Comparison of ENCODE assay signal across 8 cellular contexts in genomic region chr9:131382850-131383729, GRCh38. TPM values are rescaled to one million over a fixed set of nuclear protein-coding genes. Genes with fewer than 3 reads are reported as not detected.
A peak's percentile ranks its signal among the peaks of the same experiment; 100 is the strongest.
DNase-seq lines count a peak whose midpoint lies in the region; ATAC-seq, FAIRE-seq and TF ChIP-seq lines count a peak whose summit lies in the region.

No MANE protein-coding gene starts in this region.

- peak; percentile 56 for DNase-seq in Caki2 (ENCODE audit: low read depth)
- DNase-seq in NCI-H187 treated with DMSO at 0.1 percent for 48 hours (lab: John Stamatoyannopoulos, UW): peak; percentile 68
- DNase-seq in keratinocyte (ENCODE audit: low read depth, low spot score): no peak
- no peak for DNase-seq in RPMI8226
- DNase-seq in coronary artery (ENCODE audit: low spot score): no peak

- H2AFZ ChIP-seq in keratinocyte (ENCODE audit: control insufficient read depth, low read length): peak overlapping the region; percentile 17

- H3K27ac ChIP-seq in keratinocyte (ENCODE audit: control insufficient read depth, insufficient read depth, low read length) (no peak overlapping the region), thymus (ENCODE audit: low read depth) (peak overlapping the region; percentile 25), coronary artery (peak overlapping the region in 1 of 2 donors; percentile 59)

- H3K9me3 Mint-ChIP-seq in brain: no peaks in the 10 kb centered on the region

- no peaks in the 10 kb centered on the region for H3K36me3 ChIP-seq in keratinocyte (ENCODE audit: control insufficient read depth in 2 of 2, extremely low read depth in 1 of 2, insufficient read depth in 2 of 2, low read length in 2 of 2)
- H3K36me3 ChIP-seq in thymus (ENCODE audit: control insufficient read depth, insufficient read depth): no peaks in the 10 kb centered on the region

- in situ Hi-C loops in Caki2 (cut with HindIII; ENCODE audit: low pct_unique_long_range_greater_than_20kb, low sequenced_read_pairs): no loop called here

- no peak overlapping the region for H3K4me3 ChIP-seq in keratinocyte (ENCODE audit: control insufficient read depth in 2 of 3, extremely low read depth in 1 of 3, insufficient read depth in 2 of 3, low read depth in 1 of 3, low read length in 3 of 3)
- no peak overlapping the region for H3K4me3 ChIP-seq in thymus (ENCODE audit: low read length)
- H3K4me3 ChIP-seq in coronary artery: no peak overlapping the region

- H3K27me3 ChIP-seq in keratinocyte (ENCODE audit: control insufficient read depth, extremely low read depth, insufficient read depth, low read length) (no peaks in the 10 kb centered on the region), thymus (ENCODE audit: control insufficient read depth, insufficient read depth) (no peaks in the 10 kb centered on the region)

- no peak for ATAC-seq in GM19452 (IDR thresholded peaks at IDR 0.05; ENCODE audit: unreplicated experiment)

- H3K9me1 ChIP-seq in keratinocyte (ENCODE audit: control insufficient read depth, extremely low read depth, insufficient read depth, low read length): no peaks in the 10 kb centered on the region

- H4K20me1 ChIP-seq in keratinocyte (ENCODE audit: control insufficient read depth, extremely low read depth, insufficient read depth, low read length): no peaks in the 10 kb centered on the region

- TF ChIP-seq CTCF in brain (conservative IDR thresholded peaks at IDR 0.05) (no peak), keratinocyte (optimal IDR thresholded peaks at IDR 0.05 in 1 of 3, IDR thresholded peaks at IDR 0.05 in 1 of 3, conservative IDR thresholded peaks at IDR 0.05 in 1 of 3; ENCODE audit: extremely low read depth in 1 of 3, insufficient read depth in 2 of 3, low read length in 3 of 3) (no peak), coronary artery (IDR thresholded peaks at IDR 0.05) (no peak)

- peak overlapping the region; percentile 44 for H3K4me2 ChIP-seq in keratinocyte (ENCODE audit: control insufficient read depth, extremely low read depth, insufficient read depth, low read depth, low read length)

- no peaks in the 10 kb centered on the region for H3K79me2 ChIP-seq in keratinocyte (ENCODE audit: control insufficient read depth, insufficient read depth, low read length)

- H3K4me1 ChIP-seq in keratinocyte (ENCODE audit: control insufficient read depth, extremely low read depth, insufficient read depth, low read length) (peaks cover 11% of the 10 kb centered on the region), thymus (ENCODE audit: control insufficient read depth, insufficient read depth, low read length) (no peaks in the 10 kb centered on the region)

- no peak overlapping the region for H3K9ac ChIP-seq in keratinocyte (ENCODE audit: control insufficient read depth, extremely low read depth, insufficient read depth, low read length)

- 93% methylated on average over 19 of the region's 19 CpGs for WGBS in thymus

- no peaks in the 10 kb centered on the region for H3K27me3 Mint-ChIP-seq in brain

- peak overlapping the region; percentile 94 to 99 (median 95) for H3K27ac Mint-ChIP-seq in brain

- dilution Hi-C loops in keratinocyte (cut with MboI; ENCODE audit: extremely low pct_ligation_motif_present, low sequenced_read_pairs): no loop called here

- peak overlapping the region; percentile 61 to 83 (median 70) for H3K4me3 Mint-ChIP-seq in brain

- no peaks in the 10 kb centered on the region for H3K36me3 Mint-ChIP-seq in brain

- FAIRE-seq in keratinocyte (lab: Jason Lieb, UNC): peak; percentile 90

- H3K9me3 ChIP-seq in keratinocyte (ENCODE audit: control insufficient read depth, low read depth, low read length): no peaks in the 10 kb centered on the region
- H3K9me3 ChIP-seq in thymus (ENCODE audit: control insufficient read depth): no peaks in the 10 kb centered on the region

- H3K4me1 Mint-ChIP-seq in brain: peaks cover 21% of the 10 kb centered on the region

RNA-seq across cellular contexts. Expression of gene PRRC2B, which starts 10.8 kb away (rescaled TPM):
- 35.4 and 36.8 TPM in 2 replicates for total RNA-seq in Caki2 (2014; rRNA removed; shearing (Covaris generic); ENCODE audit: low replicate concordance)
- polyA plus RNA-seq in brain (ENCODE audit: insufficient read depth, low read depth, low replicate concordance) (264 TPM), keratinocyte (15.2 to 38.8 TPM (median 20.8 TPM) in 3 replicates), thymus (73.5 TPM)
- polyA plus RNA-seq in keratinocyte (2011; ENCODE audit: low read depth): 36.7 TPM
- 26.1 and 27.0 TPM in 2 replicates for polyA plus RNA-seq in keratinocyte (2011; cell fraction: cytosol; rRNA removed)
- polyA plus RNA-seq in keratinocyte (2011; cell fraction: nucleus; rRNA removed): 170 and 203 TPM in 2 replicates
- polyA plus RNA-seq in keratinocyte (2012; ENCODE audit: low replicate concordance): 32.6 and 73.5 TPM in 2 replicates
- polyA minus RNA-seq in keratinocyte: 69.3 to 140 TPM (median 93.9 TPM) in 3 replicates
- polyA minus RNA-seq in keratinocyte (2011; cell fraction: cytosol; rRNA and poly(A)+ RNA removed): 29.4 TPM
- 91.0 and 150 TPM in 2 replicates for polyA minus RNA-seq in keratinocyte (2011; cell fraction: nucleus; rRNA and poly(A)+ RNA removed)

Comparison
In these comparisons a context has a peak if more than half of its experiments do, and no peak if none do; other contexts are left out.
1. DNase-seq: peak in Caki2 (single experiment) and NCI-H187 treated with DMSO at 0.1 percent for 48 hours (single experiment); none in keratinocyte (single experiment), RPMI8226 (single experiment) and coronary artery (single experiment).